Comparison of ENCODE assay signal across 24 cellular contexts in genomic region chr10:132175401-132175800, GRCh38.
"Had no signal": no experiment of that assay in that cellular context is flagged by ENCODE, and none has a peak within 500 bp of the region (broad histone marks: within the 10 kb centered on the region; RNA-seq: fewer than 3 reads in every experiment).

No MANE protein-coding gene starts in this region.

- H3K36me3 ChIP-seq: brain microvascular endothelial cell, stomach, thoracic aorta, upper lobe of left lung had no signal

- DNase-seq: activated B cell treated with CpG ODN at 0.5 μM for 24 hours; activated CD4-positive, alpha-beta T cell treated with anti-CD3 and anti-CD28 coated beads, Interleukin-2, amount 10 ng/mL, durations not matched to agents 24 days and 14 days; activated CD8-positive, alpha-beta T cell treated with anti-CD3 and anti-CD28 coated beads for 36 hours; activated naive CD4-positive, alpha-beta T cell treated with Interleukin-2 at 50 U/mL for 16 hours; activated T-cell treated with anti-CD3 and anti-CD28 coated beads, Interleukin-2, amount 50 U/mL, for 1 hour; brain microvascular endothelial cell; cortex of kidney; effector CD4-positive, alpha-beta T cell; stimulated activated CD4-positive, alpha-beta T cell treated with anti-CD3 and anti-CD28 coated beads, Interleukin-15, amount 100 ng/mL, for 24 hours; stimulated activated CD4-positive, alpha-beta T cell treated with anti-CD3 and anti-CD28 coated beads, Interleukin-4, amount 100 ng/mL, for 1 hour; stomach; upper lobe of left lung had no signal

- FAIRE-seq: TTC549 had no signal

- H3K4me3 ChIP-seq: gastroesophageal sphincter, hepatocyte, skin epidermis, stomach, thoracic aorta, upper lobe of left lung had no signal

- H3K36me3 Mint-ChIP-seq: mesothelial cell of epicardium; natural killer cell treated with Interleukin-12 subunit alpha and Interleukin-12 subunit beta and Interleukin-15 and Interleukin-18, amount 100 ng/mL, for 72 hours had no signal

- H3K9me3 Mint-ChIP-seq: activated B cell treated with CpG ODN at 0.5 μM for 24 hours; activated CD8-positive, alpha-beta T cell treated with anti-CD3 and anti-CD28 coated beads for 36 hours; natural killer cell treated with Interleukin-12 subunit alpha and Interleukin-12 subunit beta and Interleukin-15 and Interleukin-18, amount 100 ng/mL, for 72 hours had no signal

- H3K27ac ChIP-seq: brain microvascular endothelial cell, gastroesophageal sphincter, hepatocyte, skin epidermis, stomach, thoracic aorta, upper lobe of left lung had no signal

- H3K9me3 ChIP-seq: gastroesophageal sphincter, SK-N-SH, stomach, thoracic aorta, upper lobe of left lung had no signal

- H3K4me1 Mint-ChIP-seq: mesothelial cell of epicardium had no signal

- H3K9ac ChIP-seq: SK-N-SH had no signal

- H3K27ac Mint-ChIP-seq: activated B cell treated with CpG ODN at 0.5 μM for 24 hours; activated CD4-positive, alpha-beta T cell treated with anti-CD3 and anti-CD28 coated beads, Interleukin-2, amount 10 ng/mL, durations not matched to agents 24 days and 14 days; activated T-helper 2 cell treated with anti-CD3 and anti-CD28 coated beads, Interferon-gamma antibody, Interleukin-2, Interleukin-4, amounts not matched to agents 10 μg/mL and 5 μg/mL and 100 μg/mL, durations not matched to agents 14 hours and 24 hours and 36 hours; mesothelial cell of epicardium; T-helper 2 cell treated with Interferon-gamma antibody and Interleukin-4, amounts not matched to agents 5 μg/mL and 100 μg/mL, for 36 hours had no signal

- ATAC-seq: gastroesophageal sphincter, left lobe of liver had no signal

- H3K4me3 Mint-ChIP-seq: activated B cell treated with CpG ODN at 0.5 μM for 24 hours; activated CD4-positive, alpha-beta T cell treated with anti-CD3 and anti-CD28 coated beads, Interleukin-2, amount 10 ng/mL, durations not matched to agents 24 days and 14 days; activated CD8-positive, alpha-beta T cell treated with anti-CD3 and anti-CD28 coated beads for 36 hours; central memory CD8-positive, alpha-beta T cell; mesothelial cell of epicardium; natural killer cell treated with Interleukin-12 subunit alpha and Interleukin-12 subunit beta and Interleukin-15 and Interleukin-18, amount 100 ng/mL, for 72 hours; T-helper 2 cell treated with Interferon-gamma antibody and Interleukin-4, amounts not matched to agents 5 μg/mL and 100 μg/mL, for 36 hours had no signal
